1 cellular context compared by ENCODE assay signal in the genomic region with DNA sequence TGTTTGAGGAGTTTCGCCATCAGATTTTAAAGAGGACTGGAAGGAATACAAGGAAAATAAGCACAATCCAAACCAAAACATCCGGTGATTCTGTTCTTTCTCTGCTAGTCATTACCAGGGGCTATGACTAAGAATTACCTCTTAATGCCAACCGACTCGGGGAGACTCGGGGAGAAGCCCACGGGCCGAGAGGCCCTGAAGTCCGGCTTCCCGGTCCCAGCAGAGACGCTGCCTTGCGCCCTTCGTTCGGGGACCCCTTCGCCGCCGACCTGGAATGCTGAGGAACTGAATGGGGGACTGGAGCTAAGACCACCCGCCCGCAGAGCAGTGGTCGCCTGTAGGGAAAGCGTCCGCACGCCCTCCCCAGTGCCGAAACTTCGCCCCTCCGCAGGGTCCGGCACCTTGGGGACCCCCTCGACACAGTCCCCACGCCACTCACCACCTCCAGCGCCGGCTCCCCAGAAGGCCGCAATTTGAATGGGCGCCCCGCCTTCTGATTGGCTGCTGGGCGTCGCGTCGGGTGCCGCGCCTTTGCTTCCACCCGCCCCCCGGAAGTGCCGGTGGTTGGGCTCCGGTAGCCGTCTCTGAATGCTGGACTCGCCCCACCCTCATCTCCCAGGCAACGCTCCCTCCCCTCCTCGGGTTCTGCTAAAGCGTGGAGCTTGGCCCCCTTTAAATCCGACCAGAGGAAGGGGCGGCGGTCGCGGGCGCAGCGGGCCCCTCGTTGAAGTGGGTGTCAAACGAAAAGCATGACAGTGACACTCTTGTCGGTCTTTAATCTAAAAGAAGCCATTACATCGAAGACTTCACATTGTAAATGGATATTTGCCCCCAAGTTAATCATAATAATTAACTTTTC.
TF ChIP-seq lines count a peak whose summit lies in the region.

A gene with protein sequence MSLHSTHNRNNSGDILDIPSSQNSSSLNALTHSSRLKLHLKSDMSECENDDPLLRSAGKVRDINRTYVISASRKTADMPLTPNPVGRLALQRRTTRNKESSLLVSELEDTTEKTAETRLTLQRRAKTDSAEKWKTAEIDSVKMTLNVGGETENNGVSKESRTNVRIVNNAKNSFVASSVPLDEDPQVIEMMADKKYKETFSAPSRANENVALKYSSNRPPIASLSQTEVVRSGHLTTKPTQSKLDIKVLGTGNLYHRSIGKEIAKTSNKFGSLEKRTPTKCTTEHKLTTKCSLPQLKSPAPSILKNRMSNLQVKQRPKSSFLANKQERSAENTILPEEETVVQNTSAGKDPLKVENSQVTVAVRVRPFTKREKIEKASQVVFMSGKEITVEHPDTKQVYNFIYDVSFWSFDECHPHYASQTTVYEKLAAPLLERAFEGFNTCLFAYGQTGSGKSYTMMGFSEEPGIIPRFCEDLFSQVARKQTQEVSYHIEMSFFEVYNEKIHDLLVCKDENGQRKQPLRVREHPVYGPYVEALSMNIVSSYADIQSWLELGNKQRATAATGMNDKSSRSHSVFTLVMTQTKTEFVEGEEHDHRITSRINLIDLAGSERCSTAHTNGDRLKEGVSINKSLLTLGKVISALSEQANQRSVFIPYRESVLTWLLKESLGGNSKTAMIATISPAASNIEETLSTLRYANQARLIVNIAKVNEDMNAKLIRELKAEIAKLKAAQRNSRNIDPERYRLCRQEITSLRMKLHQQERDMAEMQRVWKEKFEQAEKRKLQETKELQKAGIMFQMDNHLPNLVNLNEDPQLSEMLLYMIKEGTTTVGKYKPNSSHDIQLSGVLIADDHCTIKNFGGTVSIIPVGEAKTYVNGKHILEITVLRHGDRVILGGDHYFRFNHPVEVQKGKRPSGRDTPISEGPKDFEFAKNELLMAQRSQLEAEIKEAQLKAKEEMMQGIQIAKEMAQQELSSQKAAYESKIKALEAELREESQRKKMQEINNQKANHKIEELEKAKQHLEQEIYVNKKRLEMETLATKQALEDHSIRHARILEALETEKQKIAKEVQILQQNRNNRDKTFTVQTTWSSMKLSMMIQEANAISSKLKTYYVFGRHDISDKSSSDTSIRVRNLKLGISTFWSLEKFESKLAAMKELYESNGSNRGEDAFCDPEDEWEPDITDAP (N-terminal part only) (minus strand): TSS at position 479 of the 859 bp plus-strand sequence. CDS start 2,028 bp downstream, outside the sequence.

TF ChIP-seq in HepG2, 621 proteins besides CTCF, POLR2A, EP300 and RAD21 (continued from another document and continues in another):
- no peak for TF ChIP-seq PPARG (CRISPR knock-in tag; conservative IDR thresholded peaks at IDR 0.05)
- TF ChIP-seq ZNF839 (CRISPR knock-in tag; IDR thresholded peaks at IDR 0.05; ENCODE audit: borderline replicate concordance): no peak
- TF ChIP-seq ZNF496 (CRISPR knock-in tag; IDR thresholded peaks at IDR 0.05; ENCODE audit: insufficient replicate concordance): no peak
- no peak for TF ChIP-seq ZNF7 (CRISPR knock-in tag; IDR thresholded peaks at IDR 0.05)
- TF ChIP-seq ZNF205 (CRISPR knock-in tag; IDR thresholded peaks at IDR 0.05): no peak
- TF ChIP-seq MYNN (CRISPR knock-in tag; IDR thresholded peaks at IDR 0.05; ENCODE audit: low read depth): no peak
- TF ChIP-seq PLSCR1 (CRISPR knock-in tag; IDR thresholded peaks at IDR 0.05; ENCODE audit: borderline replicate concordance): no peak
- TF ChIP-seq, protein P1, sequence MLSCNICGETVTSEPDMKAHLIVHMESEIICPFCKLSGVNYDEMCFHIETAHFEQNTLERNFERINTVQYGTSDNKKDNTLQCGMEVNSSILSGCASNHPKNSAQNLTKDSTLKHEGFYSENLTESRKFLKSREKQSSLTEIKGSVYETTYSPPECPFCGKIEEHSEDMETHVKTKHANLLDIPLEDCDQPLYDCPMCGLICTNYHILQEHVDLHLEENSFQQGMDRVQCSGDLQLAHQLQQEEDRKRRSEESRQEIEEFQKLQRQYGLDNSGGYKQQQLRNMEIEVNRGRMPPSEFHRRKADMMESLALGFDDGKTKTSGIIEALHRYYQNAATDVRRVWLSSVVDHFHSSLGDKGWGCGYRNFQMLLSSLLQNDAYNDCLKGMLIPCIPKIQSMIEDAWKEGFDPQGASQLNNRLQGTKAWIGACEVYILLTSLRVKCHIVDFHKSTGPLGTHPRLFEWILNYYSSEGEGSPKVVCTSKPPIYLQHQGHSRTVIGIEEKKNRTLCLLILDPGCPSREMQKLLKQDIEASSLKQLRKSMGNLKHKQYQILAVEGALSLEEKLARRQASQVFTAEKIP (CRISPR knock-in tag; IDR thresholded peaks at IDR 0.05; ENCODE audit: borderline replicate concordance): no peak
- TF ChIP-seq TBX2 (CRISPR knock-in tag; IDR thresholded peaks at IDR 0.05; ENCODE audit: borderline replicate concordance): peak; percentile 38; the same call in 1 of the 2 replicates
- no peak for TF ChIP-seq EEA1 (CRISPR knock-in tag; IDR thresholded peaks at IDR 0.05; ENCODE audit: borderline replicate concordance)
- TF ChIP-seq HNF4G (IDR thresholded peaks at IDR 0.05; ENCODE audit: borderline replicate concordance, low read depth, low read length): no peak
- TF ChIP-seq HNF4G (CRISPR knock-in tag; IDR thresholded peaks at IDR 0.05; ENCODE audit: borderline replicate concordance, low read depth): no peak
- no peak for TF ChIP-seq ZNF263 (CRISPR knock-in tag; IDR thresholded peaks at IDR 0.05)
- no peak for TF ChIP-seq JARID2 (CRISPR knock-in tag; IDR thresholded peaks at IDR 0.05; ENCODE audit: insufficient replicate concordance)
- no peak; the same call in 1 of the 2 replicates for TF ChIP-seq MIER2 (CRISPR knock-in tag; IDR thresholded peaks at IDR 0.05)
- TF ChIP-seq CC2D1A (CRISPR knock-in tag; IDR thresholded peaks at IDR 0.05): no peak
- TF ChIP-seq, protein P2, sequence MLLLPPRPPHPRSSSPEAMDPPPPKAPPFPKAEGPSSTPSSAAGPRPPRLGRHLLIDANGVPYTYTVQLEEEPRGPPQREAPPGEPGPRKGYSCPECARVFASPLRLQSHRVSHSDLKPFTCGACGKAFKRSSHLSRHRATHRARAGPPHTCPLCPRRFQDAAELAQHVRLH (CRISPR knock-in tag; IDR thresholded peaks at IDR 0.05; ENCODE audit: borderline replicate concordance, low read depth): peak; percentile 63; the same call in 1 of the 2 replicates
- no peak; the same call in 1 of the 2 replicates for TF ChIP-seq CHD2 (IDR thresholded peaks at IDR 0.05; ENCODE audit: low read depth, low read length)
- TF ChIP-seq ZNF503 (CRISPR knock-in tag; IDR thresholded peaks at IDR 0.05): no peak
- TF ChIP-seq GMEB2 (CRISPR knock-in tag; IDR thresholded peaks at IDR 0.05; ENCODE audit: low read depth): 0 out of 2 replicates have a peak, but pooled peaks have one; percentile 31
- no peak for TF ChIP-seq SIX4 (CRISPR knock-in tag; IDR thresholded peaks at IDR 0.05)
- TF ChIP-seq FOSL2 (CRISPR knock-in tag; IDR thresholded peaks at IDR 0.05): no peak
- peak; percentile 64; the same call in 1 of the 2 replicates for TF ChIP-seq MYC (CRISPR knock-in tag; IDR thresholded peaks at IDR 0.05; ENCODE audit: borderline replicate concordance)
- peak; percentile 71 for TF ChIP-seq RBFOX2 (IDR thresholded peaks at IDR 0.05; ENCODE audit: low read depth, low read length)
- 0 out of 2 replicates have a peak, but pooled peaks have one; percentile 6 for TF ChIP-seq CEBPG (CRISPR knock-in tag; IDR thresholded peaks at IDR 0.05)
- no peak for TF ChIP-seq MLXIP (CRISPR knock-in tag; IDR thresholded peaks at IDR 0.05; ENCODE audit: borderline replicate concordance)
- no peak for TF ChIP-seq NCOR1 (IDR thresholded peaks at IDR 0.05; ENCODE audit: borderline replicate concordance, low read length)
- TF ChIP-seq KDM4B (CRISPR knock-in tag; IDR thresholded peaks at IDR 0.05): no peak
- no peak for TF ChIP-seq MATR3 (CRISPR knock-in tag; IDR thresholded peaks at IDR 0.05)
- peak; percentile 67; the same call in 1 of the 2 replicates for TF ChIP-seq KLF11 (CRISPR knock-in tag; IDR thresholded peaks at IDR 0.05)
- TF ChIP-seq HES4 (CRISPR knock-in tag; IDR thresholded peaks at IDR 0.05; ENCODE audit: borderline replicate concordance): no peak
- no peak for TF ChIP-seq SNRNP70 (IDR thresholded peaks at IDR 0.05; ENCODE audit: low read depth, low read length)
- no peak for TF ChIP-seq YY1 (IDR thresholded peaks at IDR 0.05; ENCODE audit: insufficient read depth, insufficient replicate concordance, low read depth, low read length)
- TF ChIP-seq, protein P3, sequence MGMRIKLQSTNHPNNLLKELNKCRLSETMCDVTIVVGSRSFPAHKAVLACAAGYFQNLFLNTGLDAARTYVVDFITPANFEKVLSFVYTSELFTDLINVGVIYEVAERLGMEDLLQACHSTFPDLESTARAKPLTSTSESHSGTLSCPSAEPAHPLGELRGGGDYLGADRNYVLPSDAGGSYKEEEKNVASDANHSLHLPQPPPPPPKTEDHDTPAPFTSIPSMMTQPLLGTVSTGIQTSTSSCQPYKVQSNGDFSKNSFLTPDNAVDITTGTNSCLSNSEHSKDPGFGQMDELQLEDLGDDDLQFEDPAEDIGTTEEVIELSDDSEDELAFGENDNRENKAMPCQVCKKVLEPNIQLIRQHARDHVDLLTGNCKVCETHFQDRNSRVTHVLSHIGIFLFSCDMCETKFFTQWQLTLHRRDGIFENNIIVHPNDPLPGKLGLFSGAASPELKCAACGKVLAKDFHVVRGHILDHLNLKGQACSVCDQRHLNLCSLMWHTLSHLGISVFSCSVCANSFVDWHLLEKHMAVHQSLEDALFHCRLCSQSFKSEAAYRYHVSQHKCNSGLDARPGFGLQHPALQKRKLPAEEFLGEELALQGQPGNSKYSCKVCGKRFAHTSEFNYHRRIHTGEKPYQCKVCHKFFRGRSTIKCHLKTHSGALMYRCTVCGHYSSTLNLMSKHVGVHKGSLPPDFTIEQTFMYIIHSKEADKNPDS (CRISPR knock-in tag; IDR thresholded peaks at IDR 0.05): no peak
- no peak for TF ChIP-seq MBNL3 (CRISPR knock-in tag; conservative IDR thresholded peaks at IDR 0.05)
- no peak for TF ChIP-seq HNRNPUL1 (IDR thresholded peaks at IDR 0.05; ENCODE audit: low read depth, low read length)
- peak; percentile 63; the same call in 1 of the 2 replicates for TF ChIP-seq ZNF605 (CRISPR knock-in tag; IDR thresholded peaks at IDR 0.05)
- TF ChIP-seq FOXP4 (CRISPR knock-in tag; IDR thresholded peaks at IDR 0.05): no peak
- TF ChIP-seq TBP (CRISPR knock-in tag; IDR thresholded peaks at IDR 0.05): no peak
